ENCODE assay signal across 12 cellular contexts in genomic region chr1:169692766-169693460, GRCh38. TPM values are rescaled to one million over a fixed set of nuclear protein-coding genes. Genes with fewer than 3 reads are reported as not detected.
DNase-seq lines count a peak whose midpoint lies in the region; ATAC-seq and TF ChIP-seq lines count a peak whose summit lies in the region.
"Had no signal": no experiment of that assay in that cellular context is flagged by ENCODE, and none has a peak within 500 bp of the region (broad histone marks: within the 10 kb centered on the region; RNA-seq: fewer than 3 reads in every experiment).

No MANE protein-coding gene starts in this region.

- DNase-seq in GM12865 (ENCODE audit: low read depth) (peak; percentile 72), A172 (ENCODE audit: low spot score) (no peak), KBM-7 (no peak), HCEC 1CT (no peak), glutamatergic neuron (no peak)
- DNase-seq in central memory CD4-positive, alpha-beta T cell: peak; percentile 82
- DNase-seq: NCI-H187 treated with DMSO at 0.1 percent for 48 hours, small intestine, substantia nigra had no signal

- no peak overlapping the region for H3K4me3 ChIP-seq in GM12865 (ENCODE audit: low read depth, low read length)

- TF ChIP-seq CTCF in GM12865 (IDR thresholded peaks at IDR 0.05; ENCODE audit: insufficient read depth, low read depth, low read length, missing control alignments): no peak
- no peak for TF ChIP-seq CTCF in glutamatergic neuron (IDR thresholded peaks at IDR 0.05; ENCODE audit: partially characterized antibody, unreplicated experiment)

- H3K27me3 Mint-ChIP-seq in glutamatergic neuron (ENCODE audit: unreplicated experiment): peaks cover 2% of the 10 kb centered on the region

- peak; percentile 29 for ATAC-seq in GM21390 (IDR thresholded peaks at IDR 0.05; ENCODE audit: unreplicated experiment)
- ATAC-seq in HG03469 (IDR thresholded peaks at IDR 0.05; ENCODE audit: unreplicated experiment): peak; percentile 29

- H3K4me1 Mint-ChIP-seq in glutamatergic neuron (ENCODE audit: low read depth, unreplicated experiment): no peaks in the 10 kb centered on the region

- no peaks in the 10 kb centered on the region for H3K36me3 Mint-ChIP-seq in glutamatergic neuron (ENCODE audit: unreplicated experiment)

- H3K27ac Mint-ChIP-seq in glutamatergic neuron (ENCODE audit: unreplicated experiment): no peak overlapping the region

- no peaks in the 10 kb centered on the region for H3K9me3 Mint-ChIP-seq in glutamatergic neuron (ENCODE audit: unreplicated experiment)

- no peak overlapping the region for H3K4me3 Mint-ChIP-seq in glutamatergic neuron (ENCODE audit: unreplicated experiment)

- in situ Hi-C loops in KBM-7 (cut with MboI; ENCODE audit: low pct_unique_long_range_greater_than_20kb, low sequenced_read_pairs): no loop called here

RNA-seq across cellular contexts. Expression of gene SELL, which starts 18.5 kb away (rescaled TPM):
- not detected in 2 replicates for total RNA-seq in A172 (2014; rRNA removed; shearing (Covaris generic))
- total RNA-seq in glutamatergic neuron (ENCODE audit: unreplicated experiment): not detected
- total RNA-seq: SK-MEL-5 had no signal

RNA-seq across cellular contexts. Expression of gene SELE, which starts 41.0 kb away (rescaled TPM):
- not detected in 2 replicates for total RNA-seq in A172 (2014; rRNA removed; shearing (Covaris generic))
- total RNA-seq in glutamatergic neuron (ENCODE audit: unreplicated experiment): not detected
- total RNA-seq: SK-MEL-5 had no signal

Comparison
In these comparisons a context has a peak if more than half of its experiments do, and no peak if none do; other contexts are left out.
1. DNase-seq: peak in GM12865 (single experiment) and central memory CD4-positive, alpha-beta T cell (single experiment); none in A172 (single experiment), KBM-7 (single experiment), HCEC 1CT (single experiment) and glutamatergic neuron (single experiment).